26 cellular contexts compared by ENCODE assay signal in genomic region chr13:76735641-76736040, GRCh38.
A peak's percentile ranks its signal among the peaks of the same experiment; 100 is the strongest.
DNase-seq lines count a peak whose midpoint lies in the region; ATAC-seq, FAIRE-seq and TF ChIP-seq lines count a peak whose summit lies in the region.
"Had no signal": no experiment of that assay in that cellular context is flagged by ENCODE, and none has a peak within 500 bp of the region (broad histone marks: within the 10 kb centered on the region; RNA-seq: fewer than 3 reads in every experiment).

No MANE protein-coding gene starts in this region.

- H2AFZ ChIP-seq in GM12878 (ENCODE audit: control insufficient read depth, low read depth, low read length) (no peak overlapping the region), neural progenitor cell (replicated peaks) (no peak overlapping the region)

- H3K9me3 ChIP-seq in GM12878 (replicated peaks; ENCODE audit: control insufficient read depth, insufficient read depth, low read length), result no peaks in the 10 kb centered on the region
- H3K9me3 ChIP-seq in neural progenitor cell (ENCODE audit: low read depth), result no peaks in the 10 kb centered on the region
- H3K9me3 ChIP-seq: body of pancreas, uterus had no signal

- H3K9me3 Mint-ChIP-seq in neural progenitor cell, result no peaks in the 10 kb centered on the region
- H3K9me3 Mint-ChIP-seq: activated CD4-positive, alpha-beta memory T cell treated with anti-CD3 and anti-CD28 coated beads, Interleukin-2, amount 10 ng/mL, durations not matched to agents 7 days and 5 days; activated T-cell treated with anti-CD3 and anti-CD28 coated beads, Interleukin-2, amount 50 U/mL, for 4 hours had no signal

- BruUV-seq in GM12878 (replicated peaks; lab: Mats Ljungman, UMichigan), result no TSS peak

- CTCF ChIA-PET in GM12878 (lab: Yijun Ruan, JAX), result interaction anchor here (0.5 kb wide), 1 partner anchor 65 kb away, joined by 5 read pairs; no protein-coding TSS in a partner anchor

- DNase-seq in GM12878 (ENCODE audit: low read depth, low spot score) (peak; percentile 23), NCI-H2171 treated with DMSO at 0.1 percent for 48 hours (lab: John Stamatoyannopoulos, UW) (no peak), GOT3 (lab: John Stamatoyannopoulos, UW) (no peak), KG1 (lab: John Stamatoyannopoulos, UW) (no peak), neural progenitor cell (ENCODE audit: low spot score) (no peak)
- DNase-seq: activated CD4-positive, alpha-beta memory T cell treated with anti-CD3 and anti-CD28 coated beads, Interleukin-2, amount 10 ng/mL, durations not matched to agents 7 days and 5 days; activated T-cell treated with anti-CD3 and anti-CD28 coated beads, Interleukin-2, amount 50 U/mL, for 4 hours; body of pancreas; CD4-positive, CD25-positive, alpha-beta regulatory T cell; DMS79 treated with DMSO at 0.1 percent for 48 hours; Kasumi-1; mesendoderm; naive thymus-derived CD8-positive, alpha-beta T cell; NCI-H1105 treated with DMSO at 0.1 percent for 48 hours; NCI-H2171; NCI-H69; stimulated activated CD8-positive, alpha-beta memory T cell treated with anti-CD3 and anti-CD28 coated beads, Interleukin-4, amount 100 ng/mL, for 48 hours; uterus had no signal

- H3K9ac ChIP-seq in GM12878 (ENCODE audit: control insufficient read depth, insufficient read depth, low read length) (no peak overlapping the region), neural progenitor cell (no peak overlapping the region)

- intact Hi-C loops in GM12878 (cut with micrococcal nuclease; ENCODE audit: unreplicated experiment), result no loop called here

- POLR2A ChIA-PET in GM12878 (lab: Charles Lee), result no interaction called here

- H3K36me3 ChIP-seq in GM12878 (ENCODE audit: control insufficient read depth in 2 of 2, insufficient read depth in 2 of 2, low read length in 1 of 2), result no peaks in the 10 kb centered on the region
- no peaks in the 10 kb centered on the region for H3K36me3 ChIP-seq in neural progenitor cell
- H3K36me3 ChIP-seq: uterus had no signal

- no peaks in the 10 kb centered on the region for H3K27me3 Mint-ChIP-seq in neural progenitor cell (ENCODE audit: insufficient read depth, low read depth)
- H3K27me3 Mint-ChIP-seq: activated naive CD8-positive, alpha-beta T cell; naive thymus-derived CD8-positive, alpha-beta T cell; progenitor cell of endocrine pancreas had no signal

- H4K20me1 ChIP-seq in GM12878 (ENCODE audit: control insufficient read depth, insufficient read depth) (no peaks in the 10 kb centered on the region), neural progenitor cell (ENCODE audit: low read depth) (no peaks in the 10 kb centered on the region)

- H3K27ac Mint-ChIP-seq in neural progenitor cell, result no peak overlapping the region
- H3K27ac Mint-ChIP-seq: activated CD4-positive, alpha-beta memory T cell treated with anti-CD3 and anti-CD28 coated beads, Interleukin-2, amount 10 ng/mL, durations not matched to agents 7 days and 5 days; activated naive CD8-positive, alpha-beta T cell; CD4-positive, CD25-positive, alpha-beta regulatory T cell; naive thymus-derived CD8-positive, alpha-beta T cell; progenitor cell of endocrine pancreas had no signal

- H3K4me3 ChIP-seq in GM12878, result no peak overlapping the region
- no peak overlapping the region for H3K4me3 ChIP-seq in neural progenitor cell
- H3K4me3 ChIP-seq: body of pancreas, uterus had no signal

- H3K4me3 Mint-ChIP-seq in neural progenitor cell, result no peak overlapping the region
- H3K4me3 Mint-ChIP-seq: activated CD4-positive, alpha-beta memory T cell treated with anti-CD3 and anti-CD28 coated beads, Interleukin-2, amount 10 ng/mL, durations not matched to agents 7 days and 5 days; activated naive CD8-positive, alpha-beta T cell; activated T-cell treated with anti-CD3 and anti-CD28 coated beads, Interleukin-2, amount 50 U/mL, for 4 hours; CD4-positive, CD25-positive, alpha-beta regulatory T cell; naive thymus-derived CD8-positive, alpha-beta T cell had no signal

- in situ Hi-C loops in GM12878 (cut with MboI), result no loop called here

- no peaks in the 10 kb centered on the region for H3K4me1 Mint-ChIP-seq in neural progenitor cell
- H3K4me1 Mint-ChIP-seq: activated CD4-positive, alpha-beta memory T cell treated with anti-CD3 and anti-CD28 coated beads, Interleukin-2, amount 10 ng/mL, durations not matched to agents 7 days and 5 days; CD4-positive, CD25-positive, alpha-beta regulatory T cell; naive thymus-derived CD8-positive, alpha-beta T cell had no signal

- SMC1A ChIA-PET in GM12878 (lab: Charles Lee; ENCODE audit: uncharacterized antibody, unreplicated experiment), result no interaction called here

- H3K27ac ChIP-seq in GM12878 (ENCODE audit: control insufficient read depth, insufficient read depth) (no peak overlapping the region), neural progenitor cell (no peak overlapping the region)
- H3K27ac ChIP-seq: body of pancreas, uterus, VCaP had no signal

- no peaks in the 10 kb centered on the region for H3K4me1 ChIP-seq in GM12878 (ENCODE audit: control insufficient read depth, insufficient read depth, low read length)
- no peaks in the 10 kb centered on the region for H3K4me1 ChIP-seq in neural progenitor cell
- H3K4me1 ChIP-seq: body of pancreas, uterus had no signal

- no peak for TF ChIP-seq CTCF in GM12878 (IDR thresholded peaks at IDR 0.05 in 2 of 3, conservative IDR thresholded peaks at IDR 0.05 in 1 of 3; ENCODE audit: control insufficient read depth in 2 of 3, extremely low read depth in 1 of 3, insufficient read depth in 1 of 3, low read depth in 3 of 3, low read length in 3 of 3)
- no peak for TF ChIP-seq CTCF in neural progenitor cell (IDR thresholded peaks at IDR 0.05)

- RAD21 ChIA-PET in GM12878 (lab: Charles Lee; ENCODE audit: unreplicated experiment), result no interaction called here

- no peaks in the 10 kb centered on the region for H3K79me2 ChIP-seq in GM12878 (ENCODE audit: control insufficient read depth, insufficient read depth, low read length)
- H3K79me2 ChIP-seq in neural progenitor cell (ENCODE audit: low read depth), result no peaks in the 10 kb centered on the region

- peak; percentile 41 for FAIRE-seq in GM12878 (lab: Jason Lieb, UNC)
- FAIRE-seq: frontal cortex, HTR-8/SVneo had no signal

- H3F3A ChIP-seq in neural progenitor cell (ENCODE audit: low read depth), result no peaks in the 10 kb centered on the region

- no peak for TF ChIP-seq EP300 in GM12878 (IDR thresholded peaks at IDR 0.05; ENCODE audit: borderline replicate concordance in 1 of 2, control insufficient read depth in 1 of 2, low read depth in 2 of 2, low read length in 2 of 2)

- 13% methylated on average over 3 of the region's 3 CpGs for WGBS in GM12878 (ENCODE audit: insufficient coverage, insufficient replicate concordance, low lambda C conversion rate, missing lambda C conversion rate)

- TF ChIP-seq POLR2A in GM12878 (IDR thresholded peaks at IDR 0.05; ENCODE audit: low read depth, low read length), result no peak

- peak; percentile 77 for ATAC-seq in GM18499 (IDR thresholded peaks at IDR 0.05; ENCODE audit: insufficient read depth, unreplicated experiment)
- peak; percentile 53 for ATAC-seq in GM19452 (IDR thresholded peaks at IDR 0.05; ENCODE audit: unreplicated experiment)
- ATAC-seq in HG03025 (IDR thresholded peaks at IDR 0.05; ENCODE audit: low FRiP score, unreplicated experiment), result peak; percentile 61
- peak; percentile 80 for ATAC-seq in GM12878
- ATAC-seq: activated T-cell treated with anti-CD3 and anti-CD28 coated beads, Interleukin-2, amount 50 U/mL, for 4 hours; body of pancreas; naive thymus-derived CD8-positive, alpha-beta T cell had no signal

- TF ChIP-seq RAD21 in GM12878 (IDR thresholded peaks at IDR 0.05; ENCODE audit: insufficient read depth, low read depth, low read length), result no peak

- H3K36me3 Mint-ChIP-seq in neural progenitor cell, result no peaks in the 10 kb centered on the region
- H3K36me3 Mint-ChIP-seq: activated naive CD8-positive, alpha-beta T cell; CD4-positive, CD25-positive, alpha-beta regulatory T cell; naive thymus-derived CD8-positive, alpha-beta T cell had no signal

- H3K27me3 ChIP-seq in GM12878 (replicated peaks in 1 of 2; ENCODE audit: control insufficient read depth in 2 of 2, insufficient read depth in 2 of 2, low read length in 1 of 2) (no peaks in the 10 kb centered on the region), neural progenitor cell (no peaks in the 10 kb centered on the region)
- H3K27me3 ChIP-seq: body of pancreas, uterus had no signal

- H3K4me2 ChIP-seq in GM12878 (ENCODE audit: control insufficient read depth, insufficient read depth) (no peak overlapping the region; the same call in 1 of the 2 replicates), neural progenitor cell (no peak overlapping the region)

TF ChIP-seq in GM12878, 131 proteins besides CTCF, POLR2A, EP300 and RAD21 (continues in another document):
- TF ChIP-seq, protein P1, sequence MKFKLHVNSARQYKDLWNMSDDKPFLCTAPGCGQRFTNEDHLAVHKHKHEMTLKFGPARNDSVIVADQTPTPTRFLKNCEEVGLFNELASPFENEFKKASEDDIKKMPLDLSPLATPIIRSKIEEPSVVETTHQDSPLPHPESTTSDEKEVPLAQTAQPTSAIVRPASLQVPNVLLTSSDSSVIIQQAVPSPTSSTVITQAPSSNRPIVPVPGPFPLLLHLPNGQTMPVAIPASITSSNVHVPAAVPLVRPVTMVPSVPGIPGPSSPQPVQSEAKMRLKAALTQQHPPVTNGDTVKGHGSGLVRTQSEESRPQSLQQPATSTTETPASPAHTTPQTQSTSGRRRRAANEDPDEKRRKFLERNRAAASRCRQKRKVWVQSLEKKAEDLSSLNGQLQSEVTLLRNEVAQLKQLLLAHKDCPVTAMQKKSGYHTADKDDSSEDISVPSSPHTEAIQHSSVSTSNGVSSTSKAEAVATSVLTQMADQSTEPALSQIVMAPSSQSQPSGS (IDR thresholded peaks at IDR 0.05; ENCODE audit: low read length), result no peak
- TF ChIP-seq HDAC2 (IDR thresholded peaks at IDR 0.05), result no peak
- TF ChIP-seq SIN3A (IDR thresholded peaks at IDR 0.05; ENCODE audit: low read depth, low read length), result no peak
